1 cellular context compared by ENCODE assay signal in the genomic region with DNA sequence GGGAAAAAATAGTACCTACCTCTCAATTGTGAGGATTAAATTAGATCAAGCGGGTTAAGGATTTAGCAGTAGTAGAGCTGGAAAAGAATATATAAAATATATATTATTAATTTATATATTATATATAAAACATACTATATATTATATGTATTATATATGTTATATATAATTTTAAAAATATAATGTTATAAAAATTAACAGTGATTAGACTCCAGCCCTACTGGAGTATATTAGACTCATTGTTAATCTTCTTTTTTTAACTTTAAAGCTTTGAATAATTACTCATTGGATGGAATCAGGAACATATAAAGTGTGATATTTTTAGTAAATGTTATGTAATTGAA.
TF ChIP-seq lines count a peak whose summit lies in the region.

No MANE protein-coding gene starts in this region.

TF ChIP-seq in GM12878, 131 proteins besides CTCF, POLR2A, EP300 and RAD21:
- no peak for TF ChIP-seq TBL1XR1 (IDR thresholded peaks at IDR 0.05; ENCODE audit: low read depth, low read length)
- TF ChIP-seq ZSCAN29 (IDR thresholded peaks at IDR 0.05) = no peak
- TF ChIP-seq, protein P1, sequence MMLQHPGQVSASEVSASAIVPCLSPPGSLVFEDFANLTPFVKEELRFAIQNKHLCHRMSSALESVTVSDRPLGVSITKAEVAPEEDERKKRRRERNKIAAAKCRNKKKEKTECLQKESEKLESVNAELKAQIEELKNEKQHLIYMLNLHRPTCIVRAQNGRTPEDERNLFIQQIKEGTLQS (IDR thresholded peaks at IDR 0.05; ENCODE audit: borderline replicate concordance, extremely low read depth, low read depth, low read length) = no peak
- TF ChIP-seq RBBP5 (conservative IDR thresholded peaks at IDR 0.05) = no peak
- TF ChIP-seq NBN (IDR thresholded peaks at IDR 0.05) = no peak
- TF ChIP-seq, protein P2, sequence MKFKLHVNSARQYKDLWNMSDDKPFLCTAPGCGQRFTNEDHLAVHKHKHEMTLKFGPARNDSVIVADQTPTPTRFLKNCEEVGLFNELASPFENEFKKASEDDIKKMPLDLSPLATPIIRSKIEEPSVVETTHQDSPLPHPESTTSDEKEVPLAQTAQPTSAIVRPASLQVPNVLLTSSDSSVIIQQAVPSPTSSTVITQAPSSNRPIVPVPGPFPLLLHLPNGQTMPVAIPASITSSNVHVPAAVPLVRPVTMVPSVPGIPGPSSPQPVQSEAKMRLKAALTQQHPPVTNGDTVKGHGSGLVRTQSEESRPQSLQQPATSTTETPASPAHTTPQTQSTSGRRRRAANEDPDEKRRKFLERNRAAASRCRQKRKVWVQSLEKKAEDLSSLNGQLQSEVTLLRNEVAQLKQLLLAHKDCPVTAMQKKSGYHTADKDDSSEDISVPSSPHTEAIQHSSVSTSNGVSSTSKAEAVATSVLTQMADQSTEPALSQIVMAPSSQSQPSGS (IDR thresholded peaks at IDR 0.05; ENCODE audit: low read length) = no peak
- no peak for TF ChIP-seq CREM (IDR thresholded peaks at IDR 0.05; ENCODE audit: low read depth)
- TF ChIP-seq MTA2 (IDR thresholded peaks at IDR 0.05; ENCODE audit: low read depth) = no peak
- no peak for TF ChIP-seq JUND (IDR thresholded peaks at IDR 0.05; ENCODE audit: low read depth, low read length)
- TF ChIP-seq RELA (IDR thresholded peaks at IDR 0.05; ENCODE audit: borderline replicate concordance, partially characterized antibody) = no peak
- TF ChIP-seq MXI1 (IDR thresholded peaks at IDR 0.05; ENCODE audit: low read depth, low read length) = no peak
- no peak for TF ChIP-seq POLR2AphosphoS2 (IDR thresholded peaks at IDR 0.05; ENCODE audit: low read depth, low read length)
- TF ChIP-seq TAF1 (IDR thresholded peaks at IDR 0.05; ENCODE audit: borderline replicate concordance, low read depth, low read length) = no peak
- no peak for TF ChIP-seq TARDBP (IDR thresholded peaks at IDR 0.05; ENCODE audit: borderline replicate concordance)
- TF ChIP-seq WRNIP1 (IDR thresholded peaks at IDR 0.05; ENCODE audit: borderline replicate concordance, low read depth, low read length) = no peak
- TF ChIP-seq, protein P3, sequence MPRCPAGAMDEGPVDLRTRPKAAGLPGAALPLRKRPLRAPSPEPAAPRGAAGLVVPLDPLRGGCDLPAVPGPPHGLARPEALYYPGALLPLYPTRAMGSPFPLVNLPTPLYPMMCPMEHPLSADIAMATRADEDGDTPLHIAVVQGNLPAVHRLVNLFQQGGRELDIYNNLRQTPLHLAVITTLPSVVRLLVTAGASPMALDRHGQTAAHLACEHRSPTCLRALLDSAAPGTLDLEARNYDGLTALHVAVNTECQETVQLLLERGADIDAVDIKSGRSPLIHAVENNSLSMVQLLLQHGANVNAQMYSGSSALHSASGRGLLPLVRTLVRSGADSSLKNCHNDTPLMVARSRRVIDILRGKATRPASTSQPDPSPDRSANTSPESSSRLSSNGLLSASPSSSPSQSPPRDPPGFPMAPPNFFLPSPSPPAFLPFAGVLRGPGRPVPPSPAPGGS (IDR thresholded peaks at IDR 0.05; ENCODE audit: borderline replicate concordance, insufficient read depth, low read depth, low read length, poor library complexity, severe bottlenecking) = no peak
